Comparison of ENCODE assay signal across 8 cellular contexts in genomic region chr4:108030332-108030731, GRCh38. TPM values are rescaled to one million over a fixed set of nuclear protein-coding genes. Genes with fewer than 3 reads are reported as not detected.
DNase-seq lines count a peak whose midpoint lies in the region; FAIRE-seq and TF ChIP-seq lines count a peak whose summit lies in the region.
"Had no signal": no experiment of that assay in that cellular context is flagged by ENCODE, and none has a peak within 500 bp of the region (broad histone marks: within the 10 kb centered on the region; RNA-seq: fewer than 3 reads in every experiment).

No MANE protein-coding gene starts in this region.

- peak; percentile 66 for TF ChIP-seq CTCF in H9 (conservative IDR thresholded peaks at IDR 0.05)
- TF ChIP-seq CTCF in VCaP (conservative IDR thresholded peaks at IDR 0.05), result peak; percentile 86

- no peaks in the 10 kb centered on the region for H3K27me3 Mint-ChIP-seq in H9 (ENCODE audit: low read depth)

- no peak overlapping the region for H2BK5ac ChIP-seq in H9 (ENCODE audit: insufficient read length, low read length)

- H3K36me3 Mint-ChIP-seq in H9 (ENCODE audit: insufficient read depth in 1 of 3, low read depth in 3 of 3), result peaks cover 19 to 58% (median 55%) of the 10 kb centered on the region in 3 experiments

- H3K27ac ChIP-seq in H9 (ENCODE audit: insufficient read length, low read depth, low read length) (no peak overlapping the region), VCaP (no peak overlapping the region)

- WGBS in H9 (ENCODE audit: extremely low coverage, insufficient read length, low lambda C conversion rate), result no CpG with 5 or more reads among the region's 2 CpGs

- H3K23ac ChIP-seq in H9 (ENCODE audit: insufficient read length, low read depth, low read length), result no peak overlapping the region

- H3K18ac ChIP-seq in H9 (ENCODE audit: insufficient read length, low read depth, low read length), result no peak overlapping the region

- no peak overlapping the region for H2BK12ac ChIP-seq in H9 (ENCODE audit: insufficient read length, low read depth, low read length)

- H4K20me1 ChIP-seq in H9 (ENCODE audit: control insufficient read depth, insufficient read depth, insufficient read length), result no peaks in the 10 kb centered on the region

- no peak overlapping the region for H3K4ac ChIP-seq in H9 (ENCODE audit: low read depth, low read length)

- no peaks in the 10 kb centered on the region for H3K23me2 ChIP-seq in H9 (ENCODE audit: insufficient read length, low read depth, low read length, poor library complexity, severe bottlenecking)

- no peak for TF ChIP-seq POLR2A in GM12892 (IDR thresholded peaks at IDR 0.05; ENCODE audit: low read depth, low read length)

- no peaks in the 10 kb centered on the region for H3K79me1 ChIP-seq in H9 (ENCODE audit: insufficient read depth, low read depth, low read length, poor library complexity, severe bottlenecking)

- no peaks in the 10 kb centered on the region for H3K79me2 ChIP-seq in H9 (ENCODE audit: insufficient read depth, low read length)

- no peak overlapping the region for H4K5ac ChIP-seq in H9 (ENCODE audit: insufficient read length, low read depth, low read length)

- H4K8ac ChIP-seq in H9 (replicated peaks; ENCODE audit: insufficient read length, low read depth, low read length), result no peak overlapping the region

- H3K56ac ChIP-seq in H9 (ENCODE audit: insufficient read length, low read depth, low read length), result no peak overlapping the region

- no peaks in the 10 kb centered on the region for H3K9me3 Mint-ChIP-seq in H9
- H3K9me3 Mint-ChIP-seq: mesothelial cell of epicardium had no signal

- H2AK5ac ChIP-seq in H9 (ENCODE audit: insufficient read length, low read length), result no peak overlapping the region

- H2AFZ ChIP-seq in H9 (ENCODE audit: low read length), result no peak overlapping the region

- H3K4me1 Mint-ChIP-seq in H9, result peaks cover 2 to 6% of the 10 kb centered on the region in 2 experiments; a peak in 1 of 4 replicates
- H3K4me1 Mint-ChIP-seq: mesothelial cell of epicardium had no signal

- H2BK20ac ChIP-seq in H9 (ENCODE audit: low read depth, low read length, poor library complexity, severe bottlenecking), result no peak overlapping the region

- H4K91ac ChIP-seq in H9 (ENCODE audit: insufficient read length, low read depth, low read length), result no peak overlapping the region

- no peak overlapping the region for H3K4me2 ChIP-seq in H9 (ENCODE audit: insufficient read depth, insufficient read length, low read length)

- peak; percentile 92 for FAIRE-seq in GM12892 (lab: Jason Lieb, UNC)

- DNase-seq in GM12892 (ENCODE audit: insufficient read length), result no peak
- peak; percentile 72 for DNase-seq in H9
- peak; percentile 17 for DNase-seq in M059J (ENCODE audit: low read depth)
- DNase-seq in central memory CD4-positive, alpha-beta T cell, result peak; percentile 68
- peak; percentile 70 to 72 for DNase-seq in lung microvascular endothelial cell (ENCODE audit: low read depth in 2 of 2)
- DNase-seq in stimulated activated naive CD4-positive, alpha-beta T cell (lab: John Stamatoyannopoulos, UW), result peak; percentile 49 to 81 (median 74)

- H3K9ac ChIP-seq in H9 (ENCODE audit: extremely low read depth, insufficient read length, low read length), result no peak overlapping the region

- H3K9me3 ChIP-seq in H9 (ENCODE audit: control insufficient read depth, low read depth, low read length), result no peaks in the 10 kb centered on the region

- H3K27me3 ChIP-seq in H9 (ENCODE audit: insufficient read depth, low read length), result no peaks in the 10 kb centered on the region

- H3K4me1 ChIP-seq in H9 (ENCODE audit: insufficient read depth, low read length), result no peaks in the 10 kb centered on the region

- no peak overlapping the region for H2BK120ac ChIP-seq in H9 (ENCODE audit: low read depth, low read length, poor library complexity, severe bottlenecking)

- no peak overlapping the region for H3T11ph ChIP-seq in H9 (ENCODE audit: low read length)

- H3K14ac ChIP-seq in H9 (ENCODE audit: insufficient read depth, low read length), result no peak overlapping the region

- H2BK15ac ChIP-seq in H9 (ENCODE audit: low read depth, low read length), result no peak overlapping the region

- peak overlapping the region in 1 of 3 experiments; percentile 89; a peak in 2 of 7 replicates for H3K27ac Mint-ChIP-seq in H9
- H3K27ac Mint-ChIP-seq: mesothelial cell of epicardium had no signal

- H3K4me3 Mint-ChIP-seq in H9, result no peak overlapping the region
- H3K4me3 Mint-ChIP-seq: mesothelial cell of epicardium had no signal

RNA-seq across cellular contexts. Expression of gene HADH, which starts 40.6 kb away (rescaled TPM):
- polyA plus RNA-seq in GM12892 (2012; ENCODE audit: missing spikeins), result 43.4 TPM
- total RNA-seq in H9 (2021), result 44.4 and 46.6 TPM in 2 replicates
- total RNA-seq in M059J (2014; rRNA removed; shearing (Covaris generic)), result 11.2 and 15.9 TPM in 2 replicates
- total RNA-seq in lung microvascular endothelial cell, result 3.8 and 6.8 TPM in 2 replicates
